8 cellular contexts compared by ENCODE assay signal in genomic region chr22:27804683-27805297, GRCh38. TPM values are rescaled to one million over a fixed set of nuclear protein-coding genes. Genes with fewer than 3 reads are reported as not detected.
A peak's percentile ranks its signal among the peaks of the same experiment; 100 is the strongest.
DNase-seq lines count a peak whose midpoint lies in the region; ATAC-seq and TF ChIP-seq lines count a peak whose summit lies in the region.

No MANE protein-coding gene starts in this region.

- peaks cover 30% of the 10 kb centered on the region for H3K27me3 Mint-ChIP-seq in activated CD4-positive, alpha-beta T cell treated with anti-CD3 and anti-CD28 coated beads for 36 hours

- no peak overlapping the region for H3K4me3 Mint-ChIP-seq in activated CD4-positive, alpha-beta T cell treated with anti-CD3 and anti-CD28 coated beads for 36 hours

- intact Hi-C loops in activated CD4-positive, alpha-beta T cell treated with anti-CD3 and anti-CD28 coated beads for 36 hours (cut with DNase I, micrococcal nuclease): loop anchor here (1.0 to 10.0 kb wide), 7 partner anchors 203 to 1130 kb away; no protein-coding TSS in a partner anchor
- intact Hi-C loops in colonic mucosa (cut with DNase I): loop anchor here (5.0 kb wide), 1 partner anchor 1047 kb away; no protein-coding TSS in a partner anchor

- TF ChIP-seq CTCF in colonic mucosa (IDR thresholded peaks at IDR 0.05): peak; percentile 55
- TF ChIP-seq CTCF in lung (IDR thresholded peaks at IDR 0.05; ENCODE audit: control extremely low read depth, extremely low read depth): peak; percentile 38

- H3K27me3 ChIP-seq in colonic mucosa: peaks cover 24% of the 10 kb centered on the region
- no peaks in the 10 kb centered on the region for H3K27me3 ChIP-seq in lung (ENCODE audit: control insufficient read depth, insufficient read depth)

- no peak overlapping the region for H3K27ac Mint-ChIP-seq in activated CD4-positive, alpha-beta T cell treated with anti-CD3 and anti-CD28 coated beads for 36 hours

- POLR2A ChIA-PET in activated CD4-positive, alpha-beta T cell treated with anti-CD3 and anti-CD28 coated beads for 36 hours (lab: Charles Lee): interaction anchor here (0.6 kb wide), 1 partner anchor 44 kb away, joined by 6 read pairs; no protein-coding TSS in a partner anchor

- WGBS in lung, 2 donors: 10 to 11% methylated on average over 20 of the region's 20 CpGs

- H3K9me3 Mint-ChIP-seq in activated CD4-positive, alpha-beta T cell treated with anti-CD3 and anti-CD28 coated beads for 36 hours (ENCODE audit: low read depth): no peaks in the 10 kb centered on the region

- ATAC-seq in activated CD4-positive, alpha-beta T cell treated with anti-CD3 and anti-CD28 coated beads for 36 hours: peak; percentile 62
- ATAC-seq in lung (ENCODE audit: insufficient read depth, low FRiP score): no peak
- no peak for ATAC-seq in HG03442 (IDR thresholded peaks at IDR 0.05; ENCODE audit: unreplicated experiment)

- peaks cover 6% of the 10 kb centered on the region for H3K4me1 ChIP-seq in colonic mucosa
- H3K4me1 ChIP-seq in lung (ENCODE audit: control insufficient read depth in 2 of 2, insufficient read depth in 2 of 2, low read length in 2 of 2): peaks cover 0 to 9% of the 10 kb centered on the region in 2 donors

- DNase-seq in SHP77 (lab: John Stamatoyannopoulos, UW) (peak; percentile 37 to 57), SHP77 treated with DMSO at 0.1 percent for 48 hours (lab: John Stamatoyannopoulos, UW) (no peak), NCI-H1694 (lab: John Stamatoyannopoulos, UW) (peak; percentile 40), colonic mucosa (peak; percentile 64), lung (ENCODE audit: low spot score) (peak; percentile 46)
- DNase-seq in activated CD4-positive, alpha-beta T cell treated with anti-CD3 and anti-CD28 coated beads for 36 hours: peak; percentile 75
- peak; percentile 18 for DNase-seq in stimulated activated CD8-positive, alpha-beta memory T cell treated with anti-CD3 and anti-CD28 coated beads, Interleukin-7, amount 100 ng/mL, for 24 hours (ENCODE audit: low read depth)

- H3K9me3 ChIP-seq in colonic mucosa: no peaks in the 10 kb centered on the region
- no peaks in the 10 kb centered on the region for H3K9me3 ChIP-seq in lung (ENCODE audit: control insufficient read depth in 2 of 2, insufficient read depth in 1 of 2, low read length in 1 of 2)

- CTCF ChIA-PET in activated CD4-positive, alpha-beta T cell treated with anti-CD3 and anti-CD28 coated beads for 36 hours (lab: Charles Lee): interaction anchor here (0.6 kb wide), 1 partner anchor 1385 kb away, joined by 3 read pairs; no protein-coding TSS in a partner anchor

- no peak overlapping the region for H3K27ac ChIP-seq in colonic mucosa
- H3K27ac ChIP-seq in lung (ENCODE audit: low read depth in 1 of 2, low read length in 1 of 2): no peak overlapping the region

- no peaks in the 10 kb centered on the region for H3K36me3 ChIP-seq in colonic mucosa
- no peaks in the 10 kb centered on the region for H3K36me3 ChIP-seq in lung (ENCODE audit: control insufficient read depth in 2 of 2, insufficient read depth in 2 of 2, low read length in 2 of 2)

- no peak overlapping the region for H3K9ac ChIP-seq in colonic mucosa (ENCODE audit: low read depth in 2 of 2, low read length in 2 of 2)

- H3K4me1 Mint-ChIP-seq in activated CD4-positive, alpha-beta T cell treated with anti-CD3 and anti-CD28 coated beads for 36 hours: peaks cover 8% of the 10 kb centered on the region

- no peaks in the 10 kb centered on the region for H3K36me3 Mint-ChIP-seq in activated CD4-positive, alpha-beta T cell treated with anti-CD3 and anti-CD28 coated beads for 36 hours (ENCODE audit: low read depth)

- H3K4me3 ChIP-seq in colonic mucosa (no peak overlapping the region), lung (no peak overlapping the region)

RNA-seq across cellular contexts. Expression of gene MN1, which starts 3.2 kb away (rescaled TPM):
- total RNA-seq in activated CD4-positive, alpha-beta T cell treated with anti-CD3 and anti-CD28 coated beads for 36 hours: under 1 TPM; 0.05 to 0.12 TPM
- 1 to 10 TPM in 1 of 2 donors, under 1 TPM in 1; 0.67 to 1.5 TPM for total RNA-seq in colonic mucosa
- 1 to 10 TPM; 4.7 to 6.5 TPM for total RNA-seq in lung
- 1 to 10 TPM; 2.4 to 2.5 TPM for polyA plus RNA-seq in lung
